Comparison of ENCODE assay signal across 11 cellular contexts in genomic region chr22:40257979-40258378, GRCh38.
DNase-seq lines count a peak whose midpoint lies in the region; ATAC-seq and TF ChIP-seq lines count a peak whose summit lies in the region.
"Had no signal": no experiment of that assay in that cellular context is flagged by ENCODE, and none has a peak within 500 bp of the region (broad histone marks: within the 10 kb centered on the region; RNA-seq: fewer than 3 reads in every experiment).

No MANE protein-coding gene starts in this region.

- CTCF ChIA-PET in Caco-2 (lab: Charles Lee), result no interaction called here

- WGBS in esophagus muscularis mucosa, result 74% methylated on average over 1 of the region's 1 CpG
- 80 to 94% methylated on average over 1 of the region's 1 CpG for WGBS in endodermal cell (ENCODE audit: insufficient coverage in 1 of 2, insufficient read length in 1 of 2), 2 experiments

- H3K9ac ChIP-seq in endodermal cell (ENCODE audit: extremely low read depth, low read length, poor library complexity, severe bottlenecking), result no peak overlapping the region

- intact Hi-C loops in activated T-helper 1 cell treated with anti-CD3 and anti-CD28 coated beads, Interleukin-12 subunit alpha, Interleukin-12 subunit beta, Interleukin-2, Interleukin-4 antibody, amounts not matched to agents 30 ng/mL and 10 ng/mL and 1 ng/mL, durations not matched to agents 14 hours and 24 hours and 36 hours (cut with micrococcal nuclease), result loop anchor here (1.0 kb wide), 1 partner anchor 8 kb away; no protein-coding TSS in a partner anchor
- intact Hi-C loops in esophagus muscularis mucosa (cut with DNase I), result no loop called here
- intact Hi-C loops in Caco-2 (cut with micrococcal nuclease; ENCODE audit: unreplicated experiment), result no loop called here

- peaks cover 62% of the 10 kb centered on the region for H3K4me1 Mint-ChIP-seq in activated T-cell treated with anti-CD3 and anti-CD28 coated beads, Interleukin-2, amount 50 U/mL, for 4 hours (ENCODE audit: low read depth)
- H3K4me1 Mint-ChIP-seq in activated T-helper 1 cell treated with anti-CD3 and anti-CD28 coated beads, Interleukin-12 subunit alpha, Interleukin-12 subunit beta, Interleukin-2, Interleukin-4 antibody, amounts not matched to agents 30 ng/mL and 10 ng/mL and 1 ng/mL, durations not matched to agents 14 hours and 24 hours and 36 hours (ENCODE audit: low read depth), result peaks cover 29% of the 10 kb centered on the region
- H3K4me1 Mint-ChIP-seq in stimulated activated naive CD8-positive, alpha-beta T cell treated with anti-CD3 and anti-CD28 coated beads, Interleukin-15, Interleukin-2, amounts not matched to agents 100 ng/mL and 50 ng/mL, for 24 hours (ENCODE audit: low read depth), result peaks cover 58% of the 10 kb centered on the region
- peaks cover 5% of the 10 kb centered on the region for H3K4me1 Mint-ChIP-seq in endodermal cell
- H3K4me1 Mint-ChIP-seq in Caco-2 (ENCODE audit: low read depth, unreplicated experiment), result no peaks in the 10 kb centered on the region

- DNase-seq in activated T-cell treated with anti-CD3 and anti-CD28 coated beads, Interleukin-2, amount 50 U/mL, for 4 hours, result no peak
- no peak for DNase-seq in activated T-cell treated with anti-CD3 and anti-CD28 coated beads, Interleukin-2, amount 50 U/mL, for 48 hours
- no peak for DNase-seq in activated T-helper 1 cell treated with anti-CD3 and anti-CD28 coated beads, Interleukin-12 subunit alpha, Interleukin-12 subunit beta, Interleukin-2, Interleukin-4 antibody, amounts not matched to agents 30 ng/mL and 10 ng/mL and 1 ng/mL, durations not matched to agents 14 hours and 24 hours and 36 hours (ENCODE audit: low spot score)
- no peak for DNase-seq in esophagus muscularis mucosa (ENCODE audit: extremely low spot score)
- no peak for DNase-seq in endodermal cell
- no peak for DNase-seq in NCI-H524 (lab: John Stamatoyannopoulos, UW)
- DNase-seq in Caco-2, result no peak
- DNase-seq: activated gamma-delta T cell treated with Interleukin-2 at 50 U/mL for 16 hours, NCI-H1694 had no signal

- no peaks in the 10 kb centered on the region for H3K27me3 Mint-ChIP-seq in activated T-cell treated with anti-CD3 and anti-CD28 coated beads, Interleukin-2, amount 50 U/mL, for 4 hours (ENCODE audit: low read depth)
- H3K27me3 Mint-ChIP-seq in activated T-helper 1 cell treated with anti-CD3 and anti-CD28 coated beads, Interleukin-12 subunit alpha, Interleukin-12 subunit beta, Interleukin-2, Interleukin-4 antibody, amounts not matched to agents 30 ng/mL and 10 ng/mL and 1 ng/mL, durations not matched to agents 14 hours and 24 hours and 36 hours (ENCODE audit: insufficient read depth), result no peaks in the 10 kb centered on the region
- H3K27me3 Mint-ChIP-seq in stimulated activated naive CD8-positive, alpha-beta T cell treated with anti-CD3 and anti-CD28 coated beads, Interleukin-15, Interleukin-2, amounts not matched to agents 100 ng/mL and 50 ng/mL, for 24 hours, result no peaks in the 10 kb centered on the region
- H3K27me3 Mint-ChIP-seq in endodermal cell (ENCODE audit: insufficient read depth) (no peaks in the 10 kb centered on the region), Caco-2 (ENCODE audit: insufficient read depth, unreplicated experiment) (no peaks in the 10 kb centered on the region)

- H3K9me3 ChIP-seq in esophagus muscularis mucosa (no peaks in the 10 kb centered on the region), endodermal cell (ENCODE audit: control insufficient read depth, low read length) (no peaks in the 10 kb centered on the region), Caco-2 (no peaks in the 10 kb centered on the region)

- peak overlapping the region; percentile 19 for H3K4me3 Mint-ChIP-seq in activated T-cell treated with anti-CD3 and anti-CD28 coated beads, Interleukin-2, amount 50 U/mL, for 4 hours
- H3K4me3 Mint-ChIP-seq in activated T-helper 1 cell treated with anti-CD3 and anti-CD28 coated beads, Interleukin-12 subunit alpha, Interleukin-12 subunit beta, Interleukin-2, Interleukin-4 antibody, amounts not matched to agents 30 ng/mL and 10 ng/mL and 1 ng/mL, durations not matched to agents 14 hours and 24 hours and 36 hours, result no peak overlapping the region
- H3K4me3 Mint-ChIP-seq in stimulated activated naive CD8-positive, alpha-beta T cell treated with anti-CD3 and anti-CD28 coated beads, Interleukin-15, Interleukin-2, amounts not matched to agents 100 ng/mL and 50 ng/mL, for 24 hours, result peak overlapping the region; percentile 30
- H3K4me3 Mint-ChIP-seq in endodermal cell (no peak overlapping the region), Caco-2 (ENCODE audit: unreplicated experiment) (no peak overlapping the region)

- TF ChIP-seq POLR2A in esophagus muscularis mucosa (IDR thresholded peaks at IDR 0.05; ENCODE audit: low read depth), result no peak

- no peaks in the 10 kb centered on the region for H3K9me3 Mint-ChIP-seq in activated T-cell treated with anti-CD3 and anti-CD28 coated beads, Interleukin-2, amount 50 U/mL, for 4 hours
- no peaks in the 10 kb centered on the region for H3K9me3 Mint-ChIP-seq in activated T-helper 1 cell treated with anti-CD3 and anti-CD28 coated beads, Interleukin-12 subunit alpha, Interleukin-12 subunit beta, Interleukin-2, Interleukin-4 antibody, amounts not matched to agents 30 ng/mL and 10 ng/mL and 1 ng/mL, durations not matched to agents 14 hours and 24 hours and 36 hours
- no peaks in the 10 kb centered on the region for H3K9me3 Mint-ChIP-seq in stimulated activated naive CD8-positive, alpha-beta T cell treated with anti-CD3 and anti-CD28 coated beads, Interleukin-15, Interleukin-2, amounts not matched to agents 100 ng/mL and 50 ng/mL, for 24 hours
- H3K9me3 Mint-ChIP-seq in endodermal cell (no peaks in the 10 kb centered on the region), Caco-2 (ENCODE audit: unreplicated experiment) (no peaks in the 10 kb centered on the region)

- POLR2A ChIA-PET in Caco-2 (lab: Charles Lee), result no interaction called here

- H3K36me3 ChIP-seq in esophagus muscularis mucosa (peaks cover 0 to 19% (median 8%) of the 10 kb centered on the region in 4 donors), endodermal cell (ENCODE audit: control insufficient read depth, insufficient read depth, low read length) (peaks cover 33% of the 10 kb centered on the region), Caco-2 (ENCODE audit: control insufficient read depth, insufficient read depth, low read length) (no peaks in the 10 kb centered on the region; the same call in 1 of the 2 replicates)

- H3K4me1 ChIP-seq in esophagus muscularis mucosa (peaks cover 47 to 66% (median 53%) of the 10 kb centered on the region in 4 donors), endodermal cell (ENCODE audit: control insufficient read depth, insufficient read depth, low read length) (no peaks in the 10 kb centered on the region), Caco-2 (no peaks in the 10 kb centered on the region)

- H3K27ac ChIP-seq in esophagus muscularis mucosa (replicated peaks in 1 of 4) (peak overlapping the region; percentile 54 to 75 (median 62)), endodermal cell (ENCODE audit: low read depth, low read length) (no peak overlapping the region)

- peak in 1 of 2 donors; percentile 36 for ATAC-seq in activated T-cell treated with anti-CD3 and anti-CD28 coated beads, Interleukin-2, amount 50 U/mL, for 4 hours

- no peak for TF ChIP-seq CTCF in esophagus muscularis mucosa (IDR thresholded peaks at IDR 0.05)
- no peak for TF ChIP-seq CTCF in endodermal cell (conservative IDR thresholded peaks at IDR 0.05)
- no peak for TF ChIP-seq CTCF in Caco-2 (IDR thresholded peaks at IDR 0.05; ENCODE audit: insufficient read depth in 1 of 2, low read depth in 1 of 2, low read length in 1 of 2, severe bottlenecking in 1 of 2, unreplicated experiment in 1 of 2)

- peak overlapping the region; percentile 40 for H3K27ac Mint-ChIP-seq in activated T-helper 1 cell treated with anti-CD3 and anti-CD28 coated beads, Interleukin-12 subunit alpha, Interleukin-12 subunit beta, Interleukin-2, Interleukin-4 antibody, amounts not matched to agents 30 ng/mL and 10 ng/mL and 1 ng/mL, durations not matched to agents 14 hours and 24 hours and 36 hours
- peak overlapping the region; percentile 85 for H3K27ac Mint-ChIP-seq in stimulated activated naive CD8-positive, alpha-beta T cell treated with anti-CD3 and anti-CD28 coated beads, Interleukin-15, Interleukin-2, amounts not matched to agents 100 ng/mL and 50 ng/mL, for 24 hours
- H3K27ac Mint-ChIP-seq in endodermal cell (no peak overlapping the region), Caco-2 (ENCODE audit: unreplicated experiment) (no peak overlapping the region)

- no peaks in the 10 kb centered on the region for H3K27me3 ChIP-seq in esophagus muscularis mucosa
- H3K27me3 ChIP-seq in endodermal cell (ENCODE audit: control insufficient read depth, insufficient read depth, low read length, poor library complexity, severe bottlenecking), result no peaks in the 10 kb centered on the region
- H3K27me3 ChIP-seq in Caco-2 (replicated peaks; ENCODE audit: control insufficient read depth, insufficient read depth, low read length), result no peaks in the 10 kb centered on the region

- H3K36me3 Mint-ChIP-seq in activated T-cell treated with anti-CD3 and anti-CD28 coated beads, Interleukin-2, amount 50 U/mL, for 4 hours (ENCODE audit: insufficient read depth), result peaks cover 25% of the 10 kb centered on the region
- H3K36me3 Mint-ChIP-seq in activated T-helper 1 cell treated with anti-CD3 and anti-CD28 coated beads, Interleukin-12 subunit alpha, Interleukin-12 subunit beta, Interleukin-2, Interleukin-4 antibody, amounts not matched to agents 30 ng/mL and 10 ng/mL and 1 ng/mL, durations not matched to agents 14 hours and 24 hours and 36 hours (ENCODE audit: low read depth), result peaks cover 28% of the 10 kb centered on the region
- H3K36me3 Mint-ChIP-seq in stimulated activated naive CD8-positive, alpha-beta T cell treated with anti-CD3 and anti-CD28 coated beads, Interleukin-15, Interleukin-2, amounts not matched to agents 100 ng/mL and 50 ng/mL, for 24 hours (ENCODE audit: low read depth), result peaks cover 29% of the 10 kb centered on the region
- H3K36me3 Mint-ChIP-seq in endodermal cell (ENCODE audit: low read depth), result peaks cover 53% of the 10 kb centered on the region
- peaks cover 22% of the 10 kb centered on the region for H3K36me3 Mint-ChIP-seq in Caco-2 (ENCODE audit: insufficient read depth, unreplicated experiment)

- BruUV-seq in Caco-2 (replicated peaks; lab: Mats Ljungman, UMichigan), result no TSS peak

- H3K4me3 ChIP-seq in esophagus muscularis mucosa (no peak overlapping the region), endodermal cell (ENCODE audit: low read length) (no peak overlapping the region), Caco-2 (ENCODE audit: low read depth, low read length) (no peak overlapping the region)
- H3K4me3 ChIP-seq: skin epidermis had no signal

- no peak for TF ChIP-seq EP300 in esophagus muscularis mucosa (IDR thresholded peaks at IDR 0.05)

Comparison
In these comparisons a context has a peak if more than half of its experiments do, and no peak if none do; other contexts are left out.
1. H3K4me3 Mint-ChIP-seq: peak in activated T-cell treated with anti-CD3 and anti-CD28 coated beads, Interleukin-2, amount 50 U/mL, for 4 hours (single experiment) and stimulated activated naive CD8-positive, alpha-beta T cell treated with anti-CD3 and anti-CD28 coated beads, Interleukin-15, Interleukin-2, amounts not matched to agents 100 ng/mL and 50 ng/mL, for 24 hours (single experiment); none in activated T-helper 1 cell treated with anti-CD3 and anti-CD28 coated beads, Interleukin-12 subunit alpha, Interleukin-12 subunit beta, Interleukin-2, Interleukin-4 antibody, amounts not matched to agents 30 ng/mL and 10 ng/mL and 1 ng/mL, durations not matched to agents 14 hours and 24 hours and 36 hours (single experiment), endodermal cell (single experiment) and Caco-2 (single experiment).
2. H3K27ac Mint-ChIP-seq: peak in activated T-helper 1 cell treated with anti-CD3 and anti-CD28 coated beads, Interleukin-12 subunit alpha, Interleukin-12 subunit beta, Interleukin-2, Interleukin-4 antibody, amounts not matched to agents 30 ng/mL and 10 ng/mL and 1 ng/mL, durations not matched to agents 14 hours and 24 hours and 36 hours (single experiment) and stimulated activated naive CD8-positive, alpha-beta T cell treated with anti-CD3 and anti-CD28 coated beads, Interleukin-15, Interleukin-2, amounts not matched to agents 100 ng/mL and 50 ng/mL, for 24 hours (single experiment); none in endodermal cell (single experiment) and Caco-2 (single experiment).